ENCODE assay signal across 8 cellular contexts in genomic region chr14:58160561-58160960, GRCh38. TPM values are rescaled to one million over a fixed set of nuclear protein-coding genes. Genes with fewer than 3 reads are reported as not detected.
"Had no signal": no experiment of that assay in that cellular context is flagged by ENCODE, and none has a peak within 500 bp of the region (broad histone marks: within the 10 kb centered on the region; RNA-seq: fewer than 3 reads in every experiment).

No MANE protein-coding gene starts in this region.

- ATAC-seq: GM12878 had no signal

- DNase-seq: GDM1, GF-D8 had no signal

- H3K4me3 ChIP-seq: GM12878 had no signal

- FAIRE-seq: G401.6, GM12878, GM12891, GM12892, GM18507, GM19239 had no signal

RNA-seq across cellular contexts. Expression of gene ARMH4, which starts 8.5 kb away (rescaled TPM):
- total RNA-seq: GM12878 had no signal
